ENCODE assay signal across 1 cellular context in the genomic region with DNA sequence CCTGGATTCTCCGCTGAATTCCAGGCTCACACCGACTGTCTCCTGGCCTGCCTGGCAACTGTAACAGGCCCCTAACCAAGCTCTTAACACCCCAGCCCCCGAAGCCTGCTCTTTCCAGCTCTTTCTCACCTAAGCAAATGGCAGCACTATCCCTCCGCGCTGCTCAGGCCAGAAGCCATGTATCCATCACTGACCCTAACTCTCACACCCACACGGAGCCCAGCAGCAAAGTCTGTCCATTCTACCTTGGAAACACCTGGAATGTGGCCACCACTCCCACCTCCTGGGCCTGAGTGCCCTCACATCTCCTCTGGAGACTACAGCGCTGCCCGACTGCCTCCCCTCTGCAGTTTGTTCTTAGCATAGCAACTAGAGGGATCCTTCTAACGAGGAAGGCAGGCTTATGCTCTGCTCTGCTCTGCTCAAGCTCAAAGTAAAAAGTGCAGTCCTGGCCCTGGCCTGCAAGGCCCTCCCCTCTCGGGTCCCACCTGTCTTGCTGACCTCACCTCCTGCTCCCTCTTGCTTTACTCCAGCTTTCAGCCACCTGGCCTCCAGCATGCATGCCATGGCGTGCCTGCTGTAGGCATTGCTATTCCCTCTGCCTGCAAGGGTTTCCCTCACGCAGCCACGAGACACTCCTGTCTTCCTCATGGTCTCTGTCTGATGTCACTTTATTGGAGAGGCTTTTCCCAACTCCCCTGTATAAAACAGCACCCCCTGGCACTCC.
TF ChIP-seq lines count a peak whose summit lies in the region.

No MANE protein-coding gene starts in this region.

TF ChIP-seq in WTC11, 78 proteins besides CTCF, POLR2A, EP300 and RAD21 (continued from another document):
- TF ChIP-seq SOX15 (CRISPR knock-in tag; IDR thresholded peaks at IDR 0.05) (no peak), SP1 (CRISPR knock-in tag; conservative IDR thresholded peaks at IDR 0.05) (no peak), SMAD4 (CRISPR knock-in tag; IDR thresholded peaks at IDR 0.05) (no peak), ATF1 (CRISPR knock-in tag; IDR thresholded peaks at IDR 0.05) (no peak), HMGA2 (CRISPR knock-in tag; IDR thresholded peaks at IDR 0.05) (no peak), CBFB (CRISPR knock-in tag; IDR thresholded peaks at IDR 0.05; ENCODE audit: low read depth) (no peak)
- TF ChIP-seq, protein P1, sequence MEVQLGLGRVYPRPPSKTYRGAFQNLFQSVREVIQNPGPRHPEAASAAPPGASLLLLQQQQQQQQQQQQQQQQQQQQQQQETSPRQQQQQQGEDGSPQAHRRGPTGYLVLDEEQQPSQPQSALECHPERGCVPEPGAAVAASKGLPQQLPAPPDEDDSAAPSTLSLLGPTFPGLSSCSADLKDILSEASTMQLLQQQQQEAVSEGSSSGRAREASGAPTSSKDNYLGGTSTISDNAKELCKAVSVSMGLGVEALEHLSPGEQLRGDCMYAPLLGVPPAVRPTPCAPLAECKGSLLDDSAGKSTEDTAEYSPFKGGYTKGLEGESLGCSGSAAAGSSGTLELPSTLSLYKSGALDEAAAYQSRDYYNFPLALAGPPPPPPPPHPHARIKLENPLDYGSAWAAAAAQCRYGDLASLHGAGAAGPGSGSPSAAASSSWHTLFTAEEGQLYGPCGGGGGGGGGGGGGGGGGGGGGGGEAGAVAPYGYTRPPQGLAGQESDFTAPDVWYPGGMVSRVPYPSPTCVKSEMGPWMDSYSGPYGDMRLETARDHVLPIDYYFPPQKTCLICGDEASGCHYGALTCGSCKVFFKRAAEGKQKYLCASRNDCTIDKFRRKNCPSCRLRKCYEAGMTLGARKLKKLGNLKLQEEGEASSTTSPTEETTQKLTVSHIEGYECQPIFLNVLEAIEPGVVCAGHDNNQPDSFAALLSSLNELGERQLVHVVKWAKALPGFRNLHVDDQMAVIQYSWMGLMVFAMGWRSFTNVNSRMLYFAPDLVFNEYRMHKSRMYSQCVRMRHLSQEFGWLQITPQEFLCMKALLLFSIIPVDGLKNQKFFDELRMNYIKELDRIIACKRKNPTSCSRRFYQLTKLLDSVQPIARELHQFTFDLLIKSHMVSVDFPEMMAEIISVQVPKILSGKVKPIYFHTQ (CRISPR knock-in tag; IDR thresholded peaks at IDR 0.05): no peak
- TF ChIP-seq, protein P2, sequence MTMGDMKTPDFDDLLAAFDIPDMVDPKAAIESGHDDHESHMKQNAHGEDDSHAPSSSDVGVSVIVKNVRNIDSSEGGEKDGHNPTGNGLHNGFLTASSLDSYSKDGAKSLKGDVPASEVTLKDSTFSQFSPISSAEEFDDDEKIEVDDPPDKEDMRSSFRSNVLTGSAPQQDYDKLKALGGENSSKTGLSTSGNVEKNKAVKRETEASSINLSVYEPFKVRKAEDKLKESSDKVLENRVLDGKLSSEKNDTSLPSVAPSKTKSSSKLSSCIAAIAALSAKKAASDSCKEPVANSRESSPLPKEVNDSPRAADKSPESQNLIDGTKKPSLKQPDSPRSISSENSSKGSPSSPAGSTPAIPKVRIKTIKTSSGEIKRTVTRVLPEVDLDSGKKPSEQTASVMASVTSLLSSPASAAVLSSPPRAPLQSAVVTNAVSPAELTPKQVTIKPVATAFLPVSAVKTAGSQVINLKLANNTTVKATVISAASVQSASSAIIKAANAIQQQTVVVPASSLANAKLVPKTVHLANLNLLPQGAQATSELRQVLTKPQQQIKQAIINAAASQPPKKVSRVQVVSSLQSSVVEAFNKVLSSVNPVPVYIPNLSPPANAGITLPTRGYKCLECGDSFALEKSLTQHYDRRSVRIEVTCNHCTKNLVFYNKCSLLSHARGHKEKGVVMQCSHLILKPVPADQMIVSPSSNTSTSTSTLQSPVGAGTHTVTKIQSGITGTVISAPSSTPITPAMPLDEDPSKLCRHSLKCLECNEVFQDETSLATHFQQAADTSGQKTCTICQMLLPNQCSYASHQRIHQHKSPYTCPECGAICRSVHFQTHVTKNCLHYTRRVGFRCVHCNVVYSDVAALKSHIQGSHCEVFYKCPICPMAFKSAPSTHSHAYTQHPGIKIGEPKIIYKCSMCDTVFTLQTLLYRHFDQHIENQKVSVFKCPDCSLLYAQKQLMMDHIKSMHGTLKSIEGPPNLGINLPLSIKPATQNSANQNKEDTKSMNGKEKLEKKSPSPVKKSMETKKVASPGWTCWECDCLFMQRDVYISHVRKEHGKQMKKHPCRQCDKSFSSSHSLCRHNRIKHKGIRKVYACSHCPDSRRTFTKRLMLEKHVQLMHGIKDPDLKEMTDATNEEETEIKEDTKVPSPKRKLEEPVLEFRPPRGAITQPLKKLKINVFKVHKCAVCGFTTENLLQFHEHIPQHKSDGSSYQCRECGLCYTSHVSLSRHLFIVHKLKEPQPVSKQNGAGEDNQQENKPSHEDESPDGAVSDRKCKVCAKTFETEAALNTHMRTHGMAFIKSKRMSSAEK (CRISPR knock-in tag; IDR thresholded peaks at IDR 0.05; ENCODE audit: borderline replicate concordance): no peak
TF ChIP-seq in WTC11: peak in this region for 0.
